In genomic region chr1:47534417-47534816, GRCh38 we compare ENCODE assay signal across 13 cellular contexts.
A peak's percentile ranks its signal among the peaks of the same experiment; 100 is the strongest.
DNase-seq lines count a peak whose midpoint lies in the region; ATAC-seq and TF ChIP-seq lines count a peak whose summit lies in the region.
"Had no signal": no experiment of that assay in that cellular context is flagged by ENCODE, and none has a peak within 500 bp of the region (broad histone marks: within the 10 kb centered on the region; RNA-seq: fewer than 3 reads in every experiment).

No MANE protein-coding gene starts in this region.

- H3K4ac ChIP-seq in IMR-90 (ENCODE audit: low read depth, low read length): no peak overlapping the region

- no peak overlapping the region for H2AFZ ChIP-seq in IMR-90 (replicated peaks; ENCODE audit: low read length, poor library complexity)

- no peaks in the 10 kb centered on the region for H3K9me3 ChIP-seq in IMR-90 (ENCODE audit: control insufficient read depth, insufficient read depth, low read length)
- H3K9me3 ChIP-seq in naive thymus-derived CD4-positive, alpha-beta T cell (ENCODE audit: control insufficient read depth in 2 of 3, low read length in 3 of 3): peaks cover 0 to 3% (median 0%) of the 10 kb centered on the region in 3 experiments

- H3K9me3 Mint-ChIP-seq in naive thymus-derived CD4-positive, alpha-beta T cell: peaks cover 0 to 11% (median 6%) of the 10 kb centered on the region in 11 donors

- in situ Hi-C loops in IMR-90 (cut with MboI; ENCODE audit: low sequenced_read_pairs): no loop called here

- H3K4me3 Mint-ChIP-seq in naive thymus-derived CD4-positive, alpha-beta T cell: peak overlapping the region in 6 of 10 donors; percentile 22 to 73 (median 46)
- H3K4me3 Mint-ChIP-seq: T-helper 2 cell treated with Interferon-gamma antibody and Interleukin-4, amounts not matched to agents 5 μg/mL and 100 μg/mL, for 36 hours had no signal

- no peak overlapping the region for H3K27ac ChIP-seq in IMR-90 (ENCODE audit: insufficient read depth, low read length)
- H3K27ac ChIP-seq in cingulate gyrus (ENCODE audit: low read depth, low read length): peak overlapping the region; percentile 32
- no peak overlapping the region for H3K27ac ChIP-seq in naive thymus-derived CD4-positive, alpha-beta T cell (ENCODE audit: low read depth, low read length)
- H3K27ac ChIP-seq: cardiac muscle cell had no signal

- WGBS in IMR-90 (ENCODE audit: extremely low coverage in 2 of 2, insufficient read length in 1 of 2), 2 experiments: 84% methylated on average over 4 of the region's 5 CpGs; no CpG with 5 or more reads in 1 of the 2 experiments

- peaks cover 0 to 6% (median 0%) of the 10 kb centered on the region in 5 donors for H3K36me3 Mint-ChIP-seq in naive thymus-derived CD4-positive, alpha-beta T cell

- TF ChIP-seq POLR2A in IMR-90 (IDR thresholded peaks at IDR 0.05; ENCODE audit: low read depth, low read length): no peak

- no peak overlapping the region for H4K5ac ChIP-seq in IMR-90 (ENCODE audit: low read depth, low read length)

- H3K18ac ChIP-seq in IMR-90 (ENCODE audit: low read depth, low read length): no peak overlapping the region

- POLR2A ChIA-PET in IMR-90 (lab: Charles Lee; ENCODE audit: unreplicated experiment): no interaction called here
- POLR2A ChIA-PET in naive thymus-derived CD4-positive, alpha-beta T cell (lab: Charles Lee): no interaction called here

- H2BK120ac ChIP-seq in IMR-90 (ENCODE audit: low read depth, low read length): no peak overlapping the region

- H2AK5ac ChIP-seq in IMR-90 (ENCODE audit: low read depth, low read length): no peak overlapping the region

- no peak overlapping the region for H4K91ac ChIP-seq in IMR-90 (ENCODE audit: insufficient read depth, low read depth, low read length)

- intact Hi-C loops in IMR-90 (cut with micrococcal nuclease): no loop called here
- intact Hi-C loops in naive thymus-derived CD4-positive, alpha-beta T cell (cut with micrococcal nuclease): no loop called here

- BruUV-seq in IMR-90 (replicated peaks; lab: Mats Ljungman, UMichigan): no TSS peak

- no peak overlapping the region for H3K4me3 ChIP-seq in IMR-90 (ENCODE audit: insufficient read depth, low read depth, low read length)
- H3K4me3 ChIP-seq in naive thymus-derived CD4-positive, alpha-beta T cell (ENCODE audit: low read length): no peak overlapping the region

- ATAC-seq in IMR-90 (ENCODE audit: low read depth) (peak; percentile 18), GM18520 (IDR thresholded peaks at IDR 0.05; ENCODE audit: unreplicated experiment) (no peak), GM21717 (IDR thresholded peaks at IDR 0.05; ENCODE audit: unreplicated experiment) (no peak)
- no peak for ATAC-seq in naive thymus-derived CD4-positive, alpha-beta T cell
- ATAC-seq: HCT116 had no signal

- no peak overlapping the region for H3K23ac ChIP-seq in IMR-90 (ENCODE audit: low read depth, low read length)

- H2BK5ac ChIP-seq in IMR-90 (ENCODE audit: low read depth, low read length, poor library complexity, severe bottlenecking): no peak overlapping the region

- H3K36me3 ChIP-seq in IMR-90 (ENCODE audit: control insufficient read depth, insufficient read depth, low read length): no peaks in the 10 kb centered on the region
- H3K36me3 ChIP-seq in naive thymus-derived CD4-positive, alpha-beta T cell (ENCODE audit: control insufficient read depth in 2 of 3, insufficient read depth in 3 of 3, low read length in 3 of 3): no peaks in the 10 kb centered on the region
- H3K36me3 ChIP-seq: cardiac muscle cell had no signal

- no peak overlapping the region for H2AK9ac ChIP-seq in IMR-90 (replicated peaks; ENCODE audit: low read depth, low read length, poor library complexity)

- H3K27me3 Mint-ChIP-seq in naive thymus-derived CD4-positive, alpha-beta T cell: peaks cover 55 to 69% (median 66%) of the 10 kb centered on the region in 5 donors

- CTCF ChIA-PET in IMR-90 (lab: Yijun Ruan, JAX): no interaction called here
- CTCF ChIA-PET in naive thymus-derived CD4-positive, alpha-beta T cell (lab: Charles Lee): no interaction called here

- peak overlapping the region in 1 of 9 donors; percentile 43 for H3K27ac Mint-ChIP-seq in naive thymus-derived CD4-positive, alpha-beta T cell
- H3K27ac Mint-ChIP-seq: T-helper 2 cell treated with Interferon-gamma antibody and Interleukin-4, amounts not matched to agents 5 μg/mL and 100 μg/mL, for 36 hours had no signal

- H4K20me1 ChIP-seq in IMR-90 (ENCODE audit: insufficient read depth, low read length): no peaks in the 10 kb centered on the region

- TF ChIP-seq CTCF in IMR-90 (conservative IDR thresholded peaks at IDR 0.05; ENCODE audit: low read depth, low read length): no peak

- H3K79me1 ChIP-seq in IMR-90 (ENCODE audit: low read depth in 1 of 2, low read length in 2 of 2): no peaks in the 10 kb centered on the region

- no peak overlapping the region for H2BK15ac ChIP-seq in IMR-90 (ENCODE audit: low read depth, low read length)

- H3K4me1 ChIP-seq in IMR-90 (ENCODE audit: control insufficient read depth, insufficient read depth, low read length): 0 out of 2 replicates have a peak, but pooled peaks cover 1% of the 10 kb centered on the region
- H3K4me1 ChIP-seq in naive thymus-derived CD4-positive, alpha-beta T cell (ENCODE audit: control insufficient read depth in 2 of 2, insufficient read depth in 2 of 2, low read length in 2 of 2): no peaks in the 10 kb centered on the region

- DNase-seq in AG08396 (ENCODE audit: low spot score) (peak; percentile 36), IMR-90 (no peak), GF-D8 (lab: John Stamatoyannopoulos, UW) (no peak), NCI-H2029 (lab: John Stamatoyannopoulos, UW) (no peak)
- no peak for DNase-seq in naive thymus-derived CD4-positive, alpha-beta T cell
- DNase-seq: erythroblast, NCI-H510A treated with DMSO at 0.1 percent for 48 hours had no signal

- H3K14ac ChIP-seq in IMR-90 (replicated peaks; ENCODE audit: low read depth, low read length): no peak overlapping the region

- peaks cover 24% of the 10 kb centered on the region for H3K27me3 ChIP-seq in IMR-90 (ENCODE audit: control insufficient read depth, insufficient read depth, low read length)
- H3K27me3 ChIP-seq in naive thymus-derived CD4-positive, alpha-beta T cell (ENCODE audit: control insufficient read depth in 2 of 2, insufficient read depth in 2 of 2, low read length in 2 of 2): peaks cover 0 to 3% of the 10 kb centered on the region in 2 donors
- H3K27me3 ChIP-seq: cardiac muscle cell had no signal

- H3K56ac ChIP-seq in IMR-90 (ENCODE audit: extremely low read depth, insufficient read depth, low read length): no peak overlapping the region

- peaks cover 3 to 19% (median 11%) of the 10 kb centered on the region in 7 donors for H3K4me1 Mint-ChIP-seq in naive thymus-derived CD4-positive, alpha-beta T cell

- no peak for TF ChIP-seq RAD21 in IMR-90 (IDR thresholded peaks at IDR 0.05; ENCODE audit: low read length)

- H4K8ac ChIP-seq in IMR-90 (ENCODE audit: low read depth in 2 of 2, low read length in 2 of 2): no peak overlapping the region

- no peaks in the 10 kb centered on the region for H3K9me1 ChIP-seq in IMR-90 (ENCODE audit: insufficient read depth, low read length)

- dilution Hi-C loops in IMR-90 (cut with HindIII; ENCODE audit: low sequenced_read_pairs, unreplicated experiment): no loop called here

- no peak overlapping the region for H3K9ac ChIP-seq in IMR-90 (ENCODE audit: low read depth, low read length)

- no peak overlapping the region for H3K4me2 ChIP-seq in IMR-90 (ENCODE audit: low read depth, low read length)

- H2BK20ac ChIP-seq in IMR-90 (ENCODE audit: low read depth, low read length): no peak overlapping the region

TF ChIP-seq in IMR-90, 13 proteins besides CTCF, POLR2A, EP300 and RAD21:
- TF ChIP-seq MXI1 (IDR thresholded peaks at IDR 0.05; ENCODE audit: borderline replicate concordance, low read depth, low read length): no peak
- TF ChIP-seq NFE2L2 (IDR thresholded peaks at IDR 0.05; ENCODE audit: low read depth, low read length): peak; percentile 26; the same call in 1 of the 2 replicates
- TF ChIP-seq MAZ (IDR thresholded peaks at IDR 0.05; ENCODE audit: borderline replicate concordance, low read depth, low read length): no peak
- TF ChIP-seq ELK1 (IDR thresholded peaks at IDR 0.05; ENCODE audit: borderline replicate concordance, low read depth, low read length): no peak
TF ChIP-seq in IMR-90: peak in this region for 1.
